Comparison of ENCODE assay signal across 8 cellular contexts in the genomic region with DNA sequence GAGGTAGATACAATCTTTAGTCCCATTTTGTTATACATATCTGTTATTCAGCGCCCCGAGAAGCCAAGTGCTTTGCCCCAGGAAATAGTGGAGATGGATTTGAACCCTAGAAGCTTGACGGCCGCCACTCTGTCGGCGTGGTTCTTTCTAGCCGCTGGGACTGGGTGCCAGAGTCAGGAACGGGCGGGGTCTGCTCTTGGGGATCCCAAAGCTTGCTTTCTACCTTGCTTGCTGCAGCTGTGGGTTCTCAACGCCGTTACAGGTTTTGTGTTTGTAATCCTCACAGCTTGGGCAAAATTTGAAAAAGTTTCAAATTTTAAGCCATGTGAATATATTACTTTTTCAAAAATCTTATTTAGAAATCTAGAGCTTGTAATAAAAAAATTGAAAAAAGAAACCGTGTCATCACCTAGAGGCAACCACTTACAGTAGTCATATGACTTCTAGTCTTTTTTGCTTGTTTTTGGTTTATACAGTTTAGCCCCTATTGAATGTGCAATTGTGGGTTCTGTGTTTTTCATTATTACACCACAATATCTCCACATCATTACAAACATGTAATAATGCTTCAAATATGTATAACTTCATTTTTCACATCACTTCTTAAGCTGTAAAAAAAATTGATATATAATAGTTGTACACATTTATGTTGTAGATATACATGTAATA. TPM values are rescaled to one million over a fixed set of nuclear protein-coding genes. Genes with fewer than 3 reads are reported as not detected.
DNase-seq lines count a peak whose midpoint lies in the region; ATAC-seq and TF ChIP-seq lines count a peak whose summit lies in the region.

No MANE protein-coding gene starts in this region.

- 0 to 1% (median 1%) methylated on average over 12 of the region's 12 CpGs for WGBS in spleen, 5 donors

- H3K27me3 ChIP-seq in BJ (ENCODE audit: control insufficient read depth, insufficient read depth, low read length) (no peaks in the 10 kb centered on the region), ascending aorta (no peaks in the 10 kb centered on the region), iPS-15b (ENCODE audit: control insufficient read depth, insufficient read depth, low read length) (no peaks in the 10 kb centered on the region), spleen (replicated peaks in 1 of 7) (no peaks in the 10 kb centered on the region)

- no peak for TF ChIP-seq POLR2A in spleen (IDR thresholded peaks at IDR 0.05)

- CTCF ChIA-PET in BJ (lab: Yijun Ruan, JAX): interaction anchor here (0.6 to 9.3 kb wide), 6 partner anchors 11 to 252 kb away, joined by 3 to 63 read pairs (median 4); no protein-coding TSS in a partner anchor

- intact Hi-C loops in ascending aorta (cut with DNase I): loop anchor here (2.0 to 5.0 kb wide), 5 partner anchors 40 to 205 kb away; partner anchors contain the start of genes ITCH and MAP1LC3A
- intact Hi-C loops in spleen (cut with DNase I; ENCODE audit: low total_unique reads): no loop called here

- H3K4me1 ChIP-seq in ascending aorta (peaks cover 0 to 27% of the 10 kb centered on the region in 2 donors), iPS-15b (ENCODE audit: control insufficient read depth, insufficient read depth, low read length) (no peaks in the 10 kb centered on the region), spleen (peaks cover 17 to 76% (median 57%) of the 10 kb centered on the region in 6 donors)

- TF ChIP-seq CTCF in BJ (IDR thresholded peaks at IDR 0.05; ENCODE audit: insufficient read depth, low read depth, low read length): no peak
- TF ChIP-seq CTCF in ascending aorta (IDR thresholded peaks at IDR 0.05): no peak
- TF ChIP-seq CTCF in spleen (IDR thresholded peaks at IDR 0.05 in 8 of 11, conservative IDR thresholded peaks at IDR 0.05 in 3 of 11): no peak

- no peak overlapping the region for H3K9ac ChIP-seq in iPS-15b (ENCODE audit: low read depth, low read length)

- peaks cover 1% of the 10 kb centered on the region for H3K36me3 ChIP-seq in BJ (ENCODE audit: control insufficient read depth, insufficient read depth, low read length)
- peaks cover 0 to 5% of the 10 kb centered on the region in 2 donors for H3K36me3 ChIP-seq in ascending aorta
- H3K36me3 ChIP-seq in iPS-15b (ENCODE audit: control insufficient read depth, insufficient read depth, low read length): peaks cover 4% of the 10 kb centered on the region
- H3K36me3 ChIP-seq in spleen: peaks cover 0 to 40% (median 3%) of the 10 kb centered on the region in 6 donors

- POLR2A ChIA-PET in BJ (lab: Charles Lee): interaction anchor here (0.6 kb wide), 1 partner anchor 154 kb away, joined by 4 read pairs; the partner anchor contains the start of gene ITCH

- DNase-seq in BJ (ENCODE audit: low read depth) (no peak), NOMO-1 treated with dmso at 0.1 percent for 144 hours (lab: John Stamatoyannopoulos, UW; ENCODE audit: unreplicated experiment) (peak; percentile 36), ascending aorta (ENCODE audit: low spot score in 2 of 2) (no peak), spleen (peak; percentile 80)

- H3K4me3 ChIP-seq in BJ (ENCODE audit: low read depth, low read length) (peak overlapping the region; percentile 93), ascending aorta (peak overlapping the region; percentile 78 to 80), iPS-15b (ENCODE audit: low read depth, low read length) (peak overlapping the region; percentile 94), spleen (peak overlapping the region; percentile 60 to 94 (median 78))

- H3K9me3 ChIP-seq in ascending aorta (no peaks in the 10 kb centered on the region), iPS-15b (ENCODE audit: control insufficient read depth, insufficient read depth, low read length) (no peaks in the 10 kb centered on the region), spleen (no peaks in the 10 kb centered on the region)

- H3K27ac ChIP-seq in ascending aorta (peak overlapping the region; percentile 89 to 97), spleen (peak overlapping the region; percentile 81 to 97 (median 95))

- ATAC-seq in GM21576 (IDR thresholded peaks at IDR 0.05; ENCODE audit: unreplicated experiment) (peak; percentile 9), HG02623 (IDR thresholded peaks at IDR 0.05; ENCODE audit: unreplicated experiment) (no peak), HG03097 (IDR thresholded peaks at IDR 0.05; ENCODE audit: low FRiP score, unreplicated experiment) (no peak)

RNA-seq across cellular contexts. Expression of gene DYNLRB1, which starts 0.8 kb away (rescaled TPM):
- polyA plus RNA-seq in BJ (2011; rRNA removed) (310 and 320 TPM in 2 replicates), spleen (100 to 1,000 TPM; 151 to 190 (median 166) TPM)
- 119 and 193 TPM in 2 replicates for polyA minus RNA-seq in BJ (2011; rRNA and poly(A)+ RNA removed)
- total RNA-seq in ascending aorta (148 TPM), spleen (100 to 1,000 TPM in 3 of 7 donors, 10 to 100 TPM in 4; 72.0 to 209 (median 91.9) TPM)

RNA-seq across cellular contexts. Expression of gene MAP1LC3A, which starts 41.5 kb away (rescaled TPM):
- polyA plus RNA-seq in BJ (2011; rRNA removed) (28.7 and 33.7 TPM in 2 replicates), spleen (10 to 100 TPM; 47.3 to 56.7 (median 54.2) TPM)
- 19.6 and 20.9 TPM in 2 replicates for polyA minus RNA-seq in BJ (2011; rRNA and poly(A)+ RNA removed)
- total RNA-seq in ascending aorta (131 TPM), spleen (10 to 100 TPM; 13.0 to 34.0 (median 26.0) TPM)

Comparison
In these comparisons a context has a peak if more than half of its experiments do, and no peak if none do; other contexts are left out.
1. DNase-seq: peak in NOMO-1 treated with dmso at 0.1 percent for 144 hours (single experiment) and spleen (single experiment); none in BJ (single experiment) and ascending aorta (0 of 2).
2. Peak in every context shown above with its lines, with median percentiles within 50 percentile points of each other: H3K4me3 ChIP-seq.